ENCODE assay signal across 22 cellular contexts in genomic region chr4:8058031-8058479, GRCh38.
DNase-seq lines count a peak whose midpoint lies in the region; ATAC-seq, FAIRE-seq and TF ChIP-seq lines count a peak whose summit lies in the region.
"Had no signal": no experiment of that assay in that cellular context is flagged by ENCODE, and none has a peak within 500 bp of the region (broad histone marks: within the 10 kb centered on the region; RNA-seq: fewer than 3 reads in every experiment).

No MANE protein-coding gene starts in this region.

- intact Hi-C loops in kidney (cut with DNase I) (no loop called here), upper lobe of right lung (cut with DNase I) (no loop called here)

- TF ChIP-seq CTCF in chondrocyte (IDR thresholded peaks at IDR 0.05): no peak
- TF ChIP-seq CTCF in kidney (IDR thresholded peaks at IDR 0.05; ENCODE audit: borderline replicate concordance, extremely low read depth, insufficient read depth): no peak
- TF ChIP-seq CTCF in upper lobe of right lung (IDR thresholded peaks at IDR 0.05): no peak

- H3K9me3 Mint-ChIP-seq in chondrocyte (ENCODE audit: low read depth): peaks cover 6% of the 10 kb centered on the region

- no peak overlapping the region for H3K9ac ChIP-seq in kidney (ENCODE audit: low read length in 2 of 2)
- H3K9ac ChIP-seq: BLaER1, GM23248 had no signal

- H3K4me3 Mint-ChIP-seq in chondrocyte (ENCODE audit: unreplicated experiment): no peak overlapping the region
- H3K4me3 Mint-ChIP-seq: CD4-positive, CD25-positive, alpha-beta regulatory T cell; H9 had no signal

- H3K4me1 Mint-ChIP-seq in chondrocyte (ENCODE audit: low read depth): no peaks in the 10 kb centered on the region
- H3K4me1 Mint-ChIP-seq: CD4-positive, CD25-positive, alpha-beta regulatory T cell had no signal

- H3K27ac Mint-ChIP-seq in chondrocyte (ENCODE audit: unreplicated experiment): no peak overlapping the region
- H3K27ac Mint-ChIP-seq: CD4-positive, CD25-positive, alpha-beta regulatory T cell had no signal

- peaks cover 29% of the 10 kb centered on the region for H3K27me3 Mint-ChIP-seq in chondrocyte (ENCODE audit: low read depth)

- FAIRE-seq in kidney (lab: Jason Lieb, UNC): no peak
- FAIRE-seq: A204.1, GM18507, HTR-8/SVneo had no signal

- H3K27ac ChIP-seq in kidney (ENCODE audit: low read depth in 2 of 2, low read length in 2 of 2) (no peak overlapping the region), upper lobe of right lung (no peak overlapping the region)
- H3K27ac ChIP-seq: BLaER1, GM23248 had no signal

- H3K36me3 Mint-ChIP-seq in chondrocyte (ENCODE audit: low read depth): peaks cover 3% of the 10 kb centered on the region

- H3K4me3 ChIP-seq in kidney (ENCODE audit: low read length in 2 of 2) (no peak overlapping the region), upper lobe of right lung (no peak overlapping the region)
- H3K4me3 ChIP-seq: BLaER1, GM23248 had no signal

- H3K9me3 ChIP-seq in kidney (ENCODE audit: control insufficient read depth in 1 of 2, low read length in 2 of 2) (no peaks in the 10 kb centered on the region), upper lobe of right lung (no peaks in the 10 kb centered on the region)

- H3K4me1 ChIP-seq in kidney (ENCODE audit: control insufficient read depth in 1 of 2, insufficient read depth in 1 of 2, low read depth in 1 of 2, low read length in 2 of 2) (no peaks in the 10 kb centered on the region), upper lobe of right lung (no peaks in the 10 kb centered on the region)

- DNase-seq in chondrocyte (ENCODE audit: low spot score) (peak; percentile 80), kidney (peak; percentile 62), pons (ENCODE audit: low spot score) (peak; percentile 12), upper lobe of right lung (no peak), EL (no peak), putamen (ENCODE audit: low spot score) (no peak)
- DNase-seq: CD4-positive, CD25-positive, alpha-beta regulatory T cell; DMS153; DND-41; GM23248; H9; KBM-7; MV-4-11; NCI-H2029; NCI-H69; RPMI8226; SHP77 had no signal

- no peaks in the 10 kb centered on the region for H3K36me3 ChIP-seq in kidney (ENCODE audit: control insufficient read depth in 1 of 2, insufficient read depth in 2 of 2, low read length in 2 of 2)
- H3K36me3 ChIP-seq in upper lobe of right lung: no peaks in the 10 kb centered on the region

- no peaks in the 10 kb centered on the region for H3K27me3 ChIP-seq in upper lobe of right lung
- H3K27me3 ChIP-seq: BLaER1 had no signal

- peak; percentile 26 for ATAC-seq in upper lobe of right lung
- no peak for ATAC-seq in HG02610 (IDR thresholded peaks at IDR 0.05; ENCODE audit: unreplicated experiment)

Comparison
In these comparisons a context has a peak if more than half of its experiments do, and no peak if none do; other contexts are left out.
1. DNase-seq: peak in chondrocyte (single experiment), kidney (single experiment) and pons (single experiment); none in upper lobe of right lung (single experiment), EL (single experiment) and putamen (single experiment).